8 cellular contexts compared by ENCODE assay signal in the genomic region with DNA sequence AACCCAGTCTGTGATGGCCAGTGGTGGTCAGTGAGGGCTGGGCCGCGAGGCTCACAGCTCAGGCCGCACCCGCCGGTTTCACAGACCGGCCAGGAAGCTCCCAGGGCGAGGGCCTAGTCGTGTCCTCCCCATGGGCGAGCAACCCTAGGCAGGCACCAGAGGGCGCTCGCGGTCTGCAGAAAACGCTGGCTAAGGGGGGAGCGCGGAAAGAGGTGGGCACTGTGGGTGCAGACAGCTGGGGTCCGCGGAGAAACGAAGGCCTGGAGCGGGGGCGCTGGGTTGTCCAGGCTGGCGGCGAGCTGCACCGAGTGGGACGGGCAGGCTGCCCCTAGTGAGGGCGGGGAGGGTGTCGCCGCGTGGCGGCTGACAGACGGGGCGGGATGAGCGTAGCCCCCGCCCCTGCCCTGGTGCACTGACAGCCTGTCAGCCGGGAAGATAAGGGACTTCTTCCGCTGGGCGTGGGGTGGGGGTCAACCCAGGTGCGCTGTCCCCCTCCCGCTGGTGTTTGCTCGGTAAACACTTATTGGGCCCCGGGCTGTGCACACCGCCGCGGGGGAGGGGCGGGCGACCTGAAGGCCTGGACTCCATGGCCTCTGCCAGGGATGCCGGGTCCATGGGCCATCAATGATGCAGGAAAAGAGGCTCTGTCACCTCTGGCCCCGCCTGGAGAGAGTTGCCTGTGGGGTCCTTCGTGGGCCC. TPM values are rescaled to one million over a fixed set of nuclear protein-coding genes. Genes with fewer than 3 reads are reported as not detected.
DNase-seq lines count a peak whose midpoint lies in the region; ATAC-seq and TF ChIP-seq lines count a peak whose summit lies in the region.

No MANE protein-coding gene starts in this region.

- H3K36me3 ChIP-seq in parathyroid adenoma (ENCODE audit: control insufficient read depth, insufficient read depth, low read length) (no peaks in the 10 kb centered on the region), thymus (ENCODE audit: control insufficient read depth, insufficient read depth) (no peaks in the 10 kb centered on the region)

- H3K9me3 Mint-ChIP-seq in activated naive CD4-positive, alpha-beta T cell treated with anti-CD3 and anti-CD28 coated beads, Interleukin-2, amount 50 U/mL, for 72 hours, result no peaks in the 10 kb centered on the region

- WGBS in thymus, result 5% methylated on average over 48 of the region's 48 CpGs

- H3K9me3 ChIP-seq in parathyroid adenoma (ENCODE audit: control insufficient read depth, low read length) (no peaks in the 10 kb centered on the region), thymus (ENCODE audit: control insufficient read depth) (no peaks in the 10 kb centered on the region)

- H2AFZ ChIP-seq in parathyroid adenoma, result peak overlapping the region; percentile 80

- peak; percentile 89 to 90 for ATAC-seq in activated naive CD4-positive, alpha-beta T cell treated with anti-CD3 and anti-CD28 coated beads, Interleukin-2, amount 50 U/mL, for 72 hours
- peak; percentile 90 for ATAC-seq in Right ventricle myocardium inferior
- no peak for ATAC-seq in GM21447 (IDR thresholded peaks at IDR 0.05; ENCODE audit: unreplicated experiment)

- peak overlapping the region; percentile 60 to 79 for H3K27ac Mint-ChIP-seq in activated naive CD4-positive, alpha-beta T cell treated with anti-CD3 and anti-CD28 coated beads, Interleukin-2, amount 50 U/mL, for 72 hours

- H3K4me1 ChIP-seq in parathyroid adenoma, result no peaks in the 10 kb centered on the region
- H3K4me1 ChIP-seq in thymus (ENCODE audit: control insufficient read depth, insufficient read depth, low read length), result peaks cover 3% of the 10 kb centered on the region

- no peak overlapping the region for H3K4me3 ChIP-seq in parathyroid adenoma (ENCODE audit: low read depth, low read length)
- peak overlapping the region; percentile 50 for H3K4me3 ChIP-seq in thymus (ENCODE audit: low read length)

- no peak overlapping the region for H3K27ac ChIP-seq in parathyroid adenoma
- H3K27ac ChIP-seq in thymus (ENCODE audit: low read depth), result no peak overlapping the region

- H3K27me3 ChIP-seq in parathyroid adenoma (ENCODE audit: control insufficient read depth, insufficient read depth, low read length) (no peaks in the 10 kb centered on the region), thymus (ENCODE audit: control insufficient read depth, insufficient read depth) (peaks cover 4% of the 10 kb centered on the region)

- peak overlapping the region; percentile 73 for H3K4me2 ChIP-seq in parathyroid adenoma (ENCODE audit: low read length)

- no peak overlapping the region for H3K9ac ChIP-seq in parathyroid adenoma

- no peaks in the 10 kb centered on the region for H3K79me2 ChIP-seq in parathyroid adenoma

- H3K36me3 Mint-ChIP-seq in activated naive CD4-positive, alpha-beta T cell treated with anti-CD3 and anti-CD28 coated beads, Interleukin-2, amount 50 U/mL, for 72 hours, result no peaks in the 10 kb centered on the region

- intact Hi-C loops in Right ventricle myocardium inferior (cut with DNase I), result loop anchor here (1.0 to 5.0 kb wide), 2 partner anchors 179 to 281 kb away; no protein-coding TSS in a partner anchor

- DNase-seq in GM10266 (ENCODE audit: extremely low spot score), result peak; percentile 92
- peak; percentile 56 for DNase-seq in M059J (ENCODE audit: low read depth)
- peak; percentile 73 for DNase-seq in SKM-1 treated with dmso at 0.1 percent for 144 hours (lab: John Stamatoyannopoulos, UW; ENCODE audit: unreplicated experiment)
- DNase-seq in activated naive CD4-positive, alpha-beta T cell treated with anti-CD3 and anti-CD28 coated beads, Interleukin-2, amount 50 U/mL, for 72 hours (ENCODE audit: low spot score in 2 of 2), result peak; percentile 82 to 94
- peak; percentile 91 for DNase-seq in Right ventricle myocardium inferior (ENCODE audit: missing footprints)

- TF ChIP-seq CTCF in GM10266 (IDR thresholded peaks at IDR 0.05; ENCODE audit: control insufficient read depth, insufficient read depth, low read depth, missing control alignments) (peak; percentile 99), parathyroid adenoma (IDR thresholded peaks at IDR 0.05) (peak; percentile 86)

RNA-seq across cellular contexts. Expression of gene GP1BB, which starts 7.5 kb away (rescaled TPM):
- 0.27 and 1.5 TPM in 2 replicates for total RNA-seq in M059J (2014; rRNA removed; shearing (Covaris generic))
- total RNA-seq in activated naive CD4-positive, alpha-beta T cell treated with anti-CD3 and anti-CD28 coated beads, Interleukin-2, amount 50 U/mL, for 72 hours, result not detected
- not detected for total RNA-seq in Right ventricle myocardium inferior
- polyA plus RNA-seq in thymus, result 9.6 TPM

RNA-seq across cellular contexts. Expression of gene SEPTIN5, which starts 16.5 kb away (rescaled TPM):
- 7.7 and 9.8 TPM in 2 replicates for total RNA-seq in M059J (2014; rRNA removed; shearing (Covaris generic))
- total RNA-seq in activated naive CD4-positive, alpha-beta T cell treated with anti-CD3 and anti-CD28 coated beads, Interleukin-2, amount 50 U/mL, for 72 hours, result 1 to 10 TPM in 1 of 2 donors, under 1 TPM in 1; 0.41 to 1.2 TPM
- 120 TPM for total RNA-seq in Right ventricle myocardium inferior
- 22.2 TPM for polyA plus RNA-seq in thymus

RNA-seq across cellular contexts. Expression of gene TBX1, which starts 29.8 kb away (rescaled TPM):
- total RNA-seq in M059J (2014; rRNA removed; shearing (Covaris generic)), result 0.10 TPM in 1 of 2 replicates, not detected in the other
- not detected for total RNA-seq in activated naive CD4-positive, alpha-beta T cell treated with anti-CD3 and anti-CD28 coated beads, Interleukin-2, amount 50 U/mL, for 72 hours
- total RNA-seq in Right ventricle myocardium inferior, result 3.6 TPM
- polyA plus RNA-seq in thymus, result 0.96 TPM

Comparison
In these comparisons a context has a peak if more than half of its experiments do, and no peak if none do; other contexts are left out.
1. RNA of gene SEPTIN5, which starts 16.5 kb away (total RNA-seq): 120 TPM in Right ventricle myocardium inferior (single experiment); 7.7 to 9.8 TPM in M059J and 0.41 to 1.2 TPM in activated naive CD4-positive, alpha-beta T cell treated with anti-CD3 and anti-CD28 coated beads, Interleukin-2, amount 50 U/mL, for 72 hours; every median in the first group is over 10 times any median in the second.
2. Peak in every context shown above with its lines, with median percentiles within 50 percentile points of each other: DNase-seq.